7 cellular contexts compared by ENCODE assay signal in the genomic region with DNA sequence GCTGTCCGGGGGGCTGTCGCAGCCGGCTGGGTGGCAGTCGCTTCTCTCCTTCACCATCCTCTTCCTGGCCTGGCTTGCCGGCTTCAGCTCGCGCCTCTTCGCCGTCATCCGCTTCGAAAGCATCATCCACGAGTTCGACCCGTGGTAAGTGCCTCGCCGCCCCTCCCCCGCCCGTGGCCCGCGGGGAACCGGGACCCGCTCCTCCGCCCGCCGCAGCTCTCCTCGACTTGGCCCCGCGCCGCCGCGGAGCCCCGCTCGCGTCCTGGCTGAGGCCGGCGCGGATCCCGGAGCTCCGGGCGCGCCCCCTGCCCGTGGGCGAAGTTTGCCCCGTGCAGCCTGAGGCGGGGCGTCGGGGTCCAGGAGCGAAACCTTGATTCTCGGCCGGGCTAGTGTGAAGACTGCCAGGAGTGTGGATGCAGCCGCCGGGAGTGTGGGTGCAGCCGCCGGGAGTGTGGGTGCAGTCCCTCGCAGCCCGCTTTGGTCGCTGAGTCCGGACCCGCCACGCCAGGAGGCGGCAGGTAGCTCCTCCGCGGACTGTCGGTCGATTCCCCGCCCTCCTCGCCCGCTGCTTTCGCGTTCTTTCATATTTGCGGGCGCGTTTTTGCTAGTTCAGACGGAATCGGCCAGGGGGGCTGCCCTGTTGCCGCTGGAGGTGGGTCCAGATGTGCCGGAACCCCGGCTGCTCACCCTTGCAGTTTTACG. TPM values are rescaled to one million over a fixed set of nuclear protein-coding genes. Genes with fewer than 3 reads are reported as not detected.
DNase-seq lines count a peak whose midpoint lies in the region; ATAC-seq and TF ChIP-seq lines count a peak whose summit lies in the region.

No MANE protein-coding gene starts in this region.

- H3K79me2 ChIP-seq in PC-9 (ENCODE audit: low read depth): peaks cover 60% of the 10 kb centered on the region

- H3K36me3 ChIP-seq in PC-9 (ENCODE audit: low read depth) (no peaks in the 10 kb centered on the region), ovary (no peaks in the 10 kb centered on the region), upper lobe of left lung (no peaks in the 10 kb centered on the region)

- no TSS peak for BruUV-seq in PC-9 (replicated peaks; lab: Mats Ljungman, UMichigan)

- peak overlapping the region; percentile 62; the same call in 1 of the 2 replicates for H2AFZ ChIP-seq in PC-9

- peaks cover 9% of the 10 kb centered on the region; the same call in 1 of the 2 replicates for H4K20me1 ChIP-seq in PC-9 (ENCODE audit: insufficient read depth)

- peak; percentile 5 for ATAC-seq in GM18505 (IDR thresholded peaks at IDR 0.05; ENCODE audit: unreplicated experiment)
- ATAC-seq in HG02840 (IDR thresholded peaks at IDR 0.05; ENCODE audit: low FRiP score, unreplicated experiment): peak; percentile 0
- peak in 1 of 2 donors; percentile 2 for ATAC-seq in upper lobe of left lung (ENCODE audit: low FRiP score in 2 of 2)

- intact Hi-C loops in PC-9 (cut with micrococcal nuclease; ENCODE audit: unreplicated experiment): loop anchor here (2.0 to 10.0 kb wide), 7 partner anchors 156 to 759 kb away; a partner anchor contains a TSS
- intact Hi-C loops in ovary (cut with DNase I): no loop called here

- H3K27ac ChIP-seq in PC-9 (peak overlapping the region; percentile 94), ovary (peak overlapping the region; percentile 91 to 93), upper lobe of left lung (peak overlapping the region; percentile 92 to 99 (median 99))

- H3K4me1 ChIP-seq in PC-9 (replicated peaks; ENCODE audit: insufficient read depth) (peaks cover 17% of the 10 kb centered on the region), ovary (ENCODE audit: insufficient read depth) (peaks cover 6% of the 10 kb centered on the region), upper lobe of left lung (peaks cover 33 to 48% (median 41%) of the 10 kb centered on the region in 4 donors)

- TF ChIP-seq EP300 in ovary (IDR thresholded peaks at IDR 0.05) (no peak), upper lobe of left lung (IDR thresholded peaks at IDR 0.05) (no peak)

- no peak for TF ChIP-seq CTCF in PC-9 (conservative IDR thresholded peaks at IDR 0.05)
- TF ChIP-seq CTCF in ovary (IDR thresholded peaks at IDR 0.05): no peak
- TF ChIP-seq CTCF in upper lobe of left lung (IDR thresholded peaks at IDR 0.05): peak in 2 of 6 experiments; percentile 5 to 25

- H3K4me3 ChIP-seq in PC-9: peak overlapping the region; percentile 92
- H3K4me3 ChIP-seq in ovary: peak overlapping the region; percentile 71
- peak overlapping the region; percentile 69 to 98 (median 98) for H3K4me3 ChIP-seq in upper lobe of left lung

- H3K9me3 ChIP-seq in PC-9 (ENCODE audit: insufficient read depth, low read depth) (no peaks in the 10 kb centered on the region), ovary (no peaks in the 10 kb centered on the region), upper lobe of left lung (no peaks in the 10 kb centered on the region)

- DNase-seq in PC-9: peak in 1 of 2 experiments; percentile 26
- peak; percentile 42 to 62 (median 48) for DNase-seq in activated naive CD4-positive, alpha-beta T cell (lab: John Stamatoyannopoulos, UW)
- DNase-seq in glomerular visceral epithelial cell (ENCODE audit: extremely low spot score): peak; percentile 31
- peak; percentile 64 to 84 (median 78) for DNase-seq in ovary
- peak; percentile 51 to 95 for DNase-seq in upper lobe of left lung

- no peaks in the 10 kb centered on the region for H3K9me2 ChIP-seq in PC-9 (ENCODE audit: insufficient read depth)

- no peaks in the 10 kb centered on the region for H3K27me3 ChIP-seq in PC-9 (ENCODE audit: insufficient read depth, low read depth)
- no peaks in the 10 kb centered on the region for H3K27me3 ChIP-seq in ovary
- no peaks in the 10 kb centered on the region for H3K27me3 ChIP-seq in upper lobe of left lung

- CTCF ChIA-PET in PC-9 (lab: Charles Lee): no interaction called here

- H3K4me2 ChIP-seq in PC-9: peak overlapping the region; percentile 89

- POLR2A ChIA-PET in PC-9 (lab: Charles Lee; ENCODE audit: unreplicated experiment): interaction anchor here (0.6 to 2.0 kb wide), 8 partner anchors 13 to 492 kb away, joined by 3 to 8 read pairs (median 5); a partner anchor contains a TSS

- 0 to 1% (median 1%) methylated on average over 71 to 79 of the region's 79 CpGs for WGBS in ovary, 3 donors
- 0% methylated on average over 15 to 61 of the region's 79 CpGs for WGBS in upper lobe of left lung, 2 donors

- 0 out of 2 replicates have a peak, but pooled peaks cover 4% of the 10 kb centered on the region for H3F3A ChIP-seq in PC-9 (ENCODE audit: insufficient read depth, low read depth)

- TF ChIP-seq POLR2A in GM18505 (IDR thresholded peaks at IDR 0.05; ENCODE audit: borderline replicate concordance, extremely low read depth, insufficient read depth, insufficient read length) (no peak), ovary (IDR thresholded peaks at IDR 0.05) (no peak), upper lobe of left lung (IDR thresholded peaks at IDR 0.05) (no peak)

RNA-seq across cellular contexts. Expression of a gene that starts 0.6 kb away (rescaled TPM):
- total RNA-seq in PC-9 (2021) (110 and 155 TPM in 2 replicates), ovary (100 to 1,000 TPM; 121 to 233 (median 157) TPM), upper lobe of left lung (100 to 1,000 TPM in 1 of 6 donors, 10 to 100 TPM in 5; 42.9 to 137 (median 88.8) TPM)
- 100 to 1,000 TPM in 1 of 2 donors, 10 to 100 TPM in 1; 79.8 to 137 TPM for polyA plus RNA-seq in ovary
